In genomic region chr6:63560806-63561672, GRCh38 we compare ENCODE assay signal across 15 cellular contexts. TPM values are rescaled to one million over a fixed set of nuclear protein-coding genes. Genes with fewer than 3 reads are reported as not detected.
DNase-seq lines count a peak whose midpoint lies in the region; ATAC-seq and TF ChIP-seq lines count a peak whose summit lies in the region.
"Had no signal": no experiment of that assay in that cellular context is flagged by ENCODE, and none has a peak within 500 bp of the region (broad histone marks: within the 10 kb centered on the region; RNA-seq: fewer than 3 reads in every experiment).

No MANE protein-coding gene starts in this region.

- no peaks in the 10 kb centered on the region for H3K36me3 Mint-ChIP-seq in activated T-helper 2 cell treated with anti-CD3 and anti-CD28 coated beads, Interferon-gamma antibody, Interleukin-2, Interleukin-4, amounts not matched to agents 10 μg/mL and 5 μg/mL and 100 μg/mL, durations not matched to agents 14 hours and 24 hours and 36 hours (ENCODE audit: low read depth)

- H3K27ac Mint-ChIP-seq in activated T-helper 2 cell treated with anti-CD3 and anti-CD28 coated beads, Interferon-gamma antibody, Interleukin-2, Interleukin-4, amounts not matched to agents 10 μg/mL and 5 μg/mL and 100 μg/mL, durations not matched to agents 14 hours and 24 hours and 36 hours: no peak overlapping the region
- H3K27ac Mint-ChIP-seq: activated CD8-positive, alpha-beta T cell treated with anti-CD3 and anti-CD28 coated beads, Interleukin-2, amount 10 ng/mL, durations not matched to agents 7 days and 5 days had no signal

- no peak overlapping the region for H3K4me3 Mint-ChIP-seq in activated T-helper 2 cell treated with anti-CD3 and anti-CD28 coated beads, Interferon-gamma antibody, Interleukin-2, Interleukin-4, amounts not matched to agents 10 μg/mL and 5 μg/mL and 100 μg/mL, durations not matched to agents 14 hours and 24 hours and 36 hours (ENCODE audit: low read depth)
- H3K4me3 Mint-ChIP-seq: activated CD8-positive, alpha-beta T cell treated with anti-CD3 and anti-CD28 coated beads, Interleukin-2, amount 10 ng/mL, durations not matched to agents 7 days and 5 days had no signal

- peak; percentile 20 for DNase-seq in M059J (ENCODE audit: low read depth)
- no peak for DNase-seq in epithelial cell of prostate (ENCODE audit: low read depth, low spot score)
- no peak for DNase-seq in lung (ENCODE audit: low spot score)
- no peak for DNase-seq in stimulated activated CD4-positive, alpha-beta T cell treated with anti-CD3 and anti-CD28 coated beads, Interleukin-15, amount 100 ng/mL, for 24 hours
- DNase-seq in activated T-helper 2 cell treated with anti-CD3 and anti-CD28 coated beads, Interferon-gamma antibody, Interleukin-2, Interleukin-4, amounts not matched to agents 10 μg/mL and 5 μg/mL and 100 μg/mL, durations not matched to agents 14 hours and 24 hours and 36 hours (ENCODE audit: low spot score): no peak
- no peak for DNase-seq in tibial artery
- no peak for DNase-seq in islet precursor cell
- DNase-seq: activated CD8-positive, alpha-beta T cell treated with anti-CD3 and anti-CD28 coated beads, Interleukin-2, amount 10 ng/mL, durations not matched to agents 7 days and 5 days; DMS 273 treated with DMSO at 0.1 percent for 48 hours; NCI-H1694; NCI-H510A; ovary; substantia nigra had no signal

- no peaks in the 10 kb centered on the region for H3K27me3 ChIP-seq in ACC112 (ENCODE audit: insufficient read depth, low read length)
- no peaks in the 10 kb centered on the region for H3K27me3 ChIP-seq in lung (ENCODE audit: control insufficient read depth, insufficient read depth)
- H3K27me3 ChIP-seq in tibial artery: no peaks in the 10 kb centered on the region
- H3K27me3 ChIP-seq: ovary had no signal

- H3K4me1 ChIP-seq in ACC112 (ENCODE audit: control insufficient read depth, insufficient read depth, low read length, unreplicated experiment) (peaks cover 11% of the 10 kb centered on the region), lung (ENCODE audit: control insufficient read depth in 2 of 2, insufficient read depth in 2 of 2, low read length in 2 of 2) (no peaks in the 10 kb centered on the region), tibial artery (no peaks in the 10 kb centered on the region)

- TF ChIP-seq CTCF in lung (IDR thresholded peaks at IDR 0.05; ENCODE audit: control extremely low read depth, extremely low read depth) (no peak), tibial artery (IDR thresholded peaks at IDR 0.05) (no peak)

- no peak overlapping the region for H2AFZ ChIP-seq in ACC112 (ENCODE audit: low read length, unreplicated experiment)

- H3K9me3 ChIP-seq in lung (ENCODE audit: control insufficient read depth in 2 of 2, insufficient read depth in 1 of 2, low read length in 1 of 2) (no peaks in the 10 kb centered on the region), tibial artery (no peaks in the 10 kb centered on the region)
- H3K9me3 ChIP-seq: ovary had no signal

- peaks cover 4% of the 10 kb centered on the region for H3K27me3 Mint-ChIP-seq in activated T-helper 2 cell treated with anti-CD3 and anti-CD28 coated beads, Interferon-gamma antibody, Interleukin-2, Interleukin-4, amounts not matched to agents 10 μg/mL and 5 μg/mL and 100 μg/mL, durations not matched to agents 14 hours and 24 hours and 36 hours (ENCODE audit: low read depth)

- H3K4me1 Mint-ChIP-seq in activated T-helper 2 cell treated with anti-CD3 and anti-CD28 coated beads, Interferon-gamma antibody, Interleukin-2, Interleukin-4, amounts not matched to agents 10 μg/mL and 5 μg/mL and 100 μg/mL, durations not matched to agents 14 hours and 24 hours and 36 hours (ENCODE audit: low read depth): peaks cover 8% of the 10 kb centered on the region

- WGBS in lung, 2 donors: 68 to 84% methylated on average over 3 of the region's 3 CpGs

- H3K27ac ChIP-seq in ACC112 (ENCODE audit: low read depth, low read length) (0 out of 2 replicates have a peak overlapping the region, but pooled peaks have one; percentile 9), epithelial cell of prostate (peak overlapping the region; percentile 37), lung (ENCODE audit: low read depth in 1 of 2, low read length in 1 of 2) (no peak overlapping the region), tibial artery (no peak overlapping the region)
- H3K27ac ChIP-seq: KMS-11, ovary had no signal

- intact Hi-C loops in activated T-helper 2 cell treated with anti-CD3 and anti-CD28 coated beads, Interferon-gamma antibody, Interleukin-2, Interleukin-4, amounts not matched to agents 10 μg/mL and 5 μg/mL and 100 μg/mL, durations not matched to agents 14 hours and 24 hours and 36 hours (cut with micrococcal nuclease): no loop called here
- intact Hi-C loops in tibial artery (cut with DNase I; ENCODE audit: low total_unique reads): no loop called here

- H3K4me3 ChIP-seq in ACC112 (ENCODE audit: low read depth, low read length) (no peak overlapping the region), lung (no peak overlapping the region), tibial artery (no peak overlapping the region)
- H3K4me3 ChIP-seq: ovary had no signal

- no peaks in the 10 kb centered on the region for H3K9me3 Mint-ChIP-seq in activated T-helper 2 cell treated with anti-CD3 and anti-CD28 coated beads, Interferon-gamma antibody, Interleukin-2, Interleukin-4, amounts not matched to agents 10 μg/mL and 5 μg/mL and 100 μg/mL, durations not matched to agents 14 hours and 24 hours and 36 hours

- H3K79me2 ChIP-seq in ACC112 (ENCODE audit: control insufficient read depth, insufficient read depth, low read length, unreplicated experiment): no peaks in the 10 kb centered on the region

- ATAC-seq in lung (ENCODE audit: insufficient read depth, low FRiP score): peak; percentile 67
- ATAC-seq: activated CD8-positive, alpha-beta T cell treated with anti-CD3 and anti-CD28 coated beads, Interleukin-2, amount 10 ng/mL, durations not matched to agents 7 days and 5 days had no signal

- H3K36me3 ChIP-seq in ACC112 (ENCODE audit: insufficient read depth, low read length): no peaks in the 10 kb centered on the region
- no peaks in the 10 kb centered on the region for H3K36me3 ChIP-seq in lung (ENCODE audit: control insufficient read depth in 2 of 2, insufficient read depth in 2 of 2, low read length in 2 of 2)
- no peaks in the 10 kb centered on the region for H3K36me3 ChIP-seq in tibial artery
- H3K36me3 ChIP-seq: ovary had no signal

RNA-seq across cellular contexts. Expression of gene PTP4A1, which starts 11.2 kb away (rescaled TPM):
- total RNA-seq in M059J (2014; rRNA removed; shearing (Covaris generic)): 32.3 and 53.3 TPM in 2 replicates
- total RNA-seq in lung: 100 to 1,000 TPM in 1 of 2 donors, 10 to 100 TPM in 1; 65.9 to 359 TPM
- 10 to 100 TPM; 30.4 to 34.6 TPM for polyA plus RNA-seq in lung
- 80.8 and 88.8 TPM in 2 replicates for total RNA-seq in activated T-helper 2 cell treated with anti-CD3 and anti-CD28 coated beads, Interferon-gamma antibody, Interleukin-2, Interleukin-4, amounts not matched to agents 10 μg/mL and 5 μg/mL and 100 μg/mL, durations not matched to agents 14 hours and 24 hours and 36 hours

Comparison
In these comparisons a context has a peak if more than half of its experiments do, and no peak if none do; other contexts are left out.
1. H3K27ac ChIP-seq: peak in ACC112 (single experiment) and epithelial cell of prostate (single experiment); none in lung (0 of 2) and tibial artery (0 of 2).